In the genomic region with DNA sequence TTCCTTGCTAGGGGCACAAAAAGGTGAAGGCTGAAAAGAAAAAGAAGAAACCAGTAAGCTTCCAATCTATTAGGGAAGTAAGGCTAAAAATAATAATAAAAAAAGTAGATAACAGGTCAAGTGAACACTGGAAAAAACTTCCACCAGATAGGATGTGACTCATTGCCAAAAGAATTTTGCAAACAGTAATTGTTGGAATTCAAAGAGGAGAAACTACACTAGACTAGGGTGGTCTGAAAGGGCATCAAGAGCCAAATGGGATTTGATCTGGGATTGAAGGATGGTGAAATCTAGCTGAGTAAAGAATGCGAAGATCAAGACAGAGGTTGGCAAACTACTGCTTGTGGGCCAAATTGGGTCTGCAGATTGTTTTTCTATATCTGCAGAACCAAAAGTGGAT, we compare ENCODE assay signal across 14 cellular contexts. TPM values are rescaled to one million over a fixed set of nuclear protein-coding genes. Genes with fewer than 3 reads are reported as not detected.
DNase-seq lines count a peak whose midpoint lies in the region; ATAC-seq, FAIRE-seq and TF ChIP-seq lines count a peak whose summit lies in the region.
"Had no signal": no experiment of that assay in that cellular context is flagged by ENCODE, and none has a peak within 500 bp of the region (broad histone marks: within the 10 kb centered on the region; RNA-seq: fewer than 3 reads in every experiment).

No MANE protein-coding gene starts in this region.

- intact Hi-C loops in HepG2 (cut with micrococcal nuclease; ENCODE audit: unreplicated experiment) (no loop called here), testis (cut with DNase I; ENCODE audit: low total_unique reads) (no loop called here), lower lobe of right lung (cut with DNase I) (no loop called here)

- TF ChIP-seq RAD21 in HepG2 (CRISPR knock-in tag; IDR thresholded peaks at IDR 0.05), result no peak

- in situ Hi-C loops in ACHN (cut with HindIII; ENCODE audit: low pct_ligation_motif_present, low pct_unique_long_range_greater_than_20kb, low sequenced_read_pairs), result no loop called here
- in situ Hi-C loops in HepG2 (cut with HindIII; ENCODE audit: extremely low pct_ligation_motif_present, low pct_unique_long_range_greater_than_20kb), result no loop called here

- peaks cover 18% of the 10 kb centered on the region for H3K4me1 Mint-ChIP-seq in chondrocyte (ENCODE audit: low read depth)
- H3K4me1 Mint-ChIP-seq: activated CD4-positive, alpha-beta T cell treated with anti-CD3 and anti-CD28 coated beads, Interleukin-2, amount 10 ng/mL, durations not matched to agents 24 days and 14 days; stimulated activated memory B cell treated with anti-CD40 and anti-IgM and Interleukin-4, amounts not matched to agents 10 μg/mL and 1 μg/mL and 100 μg/mL, for 72 hours had no signal

- H3K27me3 ChIP-seq in HepG2 (ENCODE audit: control insufficient read depth in 1 of 2, insufficient read depth in 2 of 2, low read length in 2 of 2) (peaks cover 0 to 7% of the 10 kb centered on the region in 2 experiments; a peak in 3 of 5 replicates), testis (no peaks in the 10 kb centered on the region), lower lobe of right lung (ENCODE audit: low read depth) (no peaks in the 10 kb centered on the region)

- H3K27ac ChIP-seq in HepG2 (ENCODE audit: extremely low read length, insufficient read depth, low read length) (no peak overlapping the region), testis (no peak overlapping the region), lower lobe of right lung (no peak overlapping the region)

- no peaks in the 10 kb centered on the region for H3K9me3 Mint-ChIP-seq in chondrocyte (ENCODE audit: low read depth)
- H3K9me3 Mint-ChIP-seq: activated CD4-positive, alpha-beta T cell treated with anti-CD3 and anti-CD28 coated beads, Interleukin-2, amount 10 ng/mL, durations not matched to agents 24 days and 14 days; stimulated activated memory B cell treated with anti-CD40 and anti-IgM and Interleukin-4, amounts not matched to agents 10 μg/mL and 1 μg/mL and 100 μg/mL, for 72 hours had no signal

- TF ChIP-seq EP300 in HepG2 (IDR thresholded peaks at IDR 0.05; ENCODE audit: low read depth in 2 of 2, low read length in 2 of 2) (no peak), HepG2 (CRISPR knock-in tag; IDR thresholded peaks at IDR 0.05; ENCODE audit: borderline replicate concordance) (no peak)

- TF ChIP-seq POLR2A in HepG2 (IDR thresholded peaks at IDR 0.05; ENCODE audit: insufficient read depth in 1 of 2, low read depth in 2 of 2, low read length in 2 of 2) (no peak), testis (IDR thresholded peaks at IDR 0.05) (no peak)

- ATAC-seq in HepG2 (no peak), GM19023 (IDR thresholded peaks at IDR 0.05; ENCODE audit: unreplicated experiment) (no peak), lower lobe of right lung (no peak)
- ATAC-seq: stimulated activated memory B cell treated with anti-CD40 and anti-IgM and Interleukin-4, amounts not matched to agents 10 μg/mL and 1 μg/mL and 100 μg/mL, for 72 hours; T-helper 17 cell had no signal

- H3K79me2 ChIP-seq in HepG2 (ENCODE audit: insufficient read depth, low read length), result no peaks in the 10 kb centered on the region

- no peaks in the 10 kb centered on the region for H3K36me3 ChIP-seq in HepG2 (replicated peaks in 1 of 2; ENCODE audit: control insufficient read depth in 1 of 2, insufficient read depth in 2 of 2, low read length in 2 of 2)
- H3K36me3 ChIP-seq in testis (ENCODE audit: low read depth, missing control alignments), result no peaks in the 10 kb centered on the region
- no peaks in the 10 kb centered on the region for H3K36me3 ChIP-seq in lower lobe of right lung

- H3K27me3 Mint-ChIP-seq in chondrocyte (ENCODE audit: low read depth), result no peaks in the 10 kb centered on the region

- H3K4me3 Mint-ChIP-seq in chondrocyte (ENCODE audit: unreplicated experiment), result no peak overlapping the region
- H3K4me3 Mint-ChIP-seq: activated CD4-positive, alpha-beta T cell treated with anti-CD3 and anti-CD28 coated beads, Interleukin-2, amount 10 ng/mL, durations not matched to agents 24 days and 14 days; stimulated activated memory B cell treated with anti-CD40 and anti-IgM and Interleukin-4, amounts not matched to agents 10 μg/mL and 1 μg/mL and 100 μg/mL, for 72 hours; T-helper 17 cell had no signal

- H3K4me3 ChIP-seq in HepG2 (replicated peaks in 1 of 3; ENCODE audit: insufficient read depth in 1 of 3, low read depth in 2 of 3, low read length in 3 of 3) (no peak overlapping the region), testis (no peak overlapping the region), lower lobe of right lung (no peak overlapping the region)

- POLR2A ChIA-PET in HepG2 (lab: Yijun Ruan, JAX), result no interaction called here

- CTCF ChIA-PET in HepG2 (lab: Yijun Ruan, JAX; ENCODE audit: low intra/inter-chr PET ratio, low total read pairs), result no interaction called here

- FAIRE-seq in HepG2 (lab: Jason Lieb, UNC), result no peak

- H3K4me1 ChIP-seq in HepG2 (ENCODE audit: insufficient read depth, low read length) (no peaks in the 10 kb centered on the region), testis (no peaks in the 10 kb centered on the region), lower lobe of right lung (peaks cover 13% of the 10 kb centered on the region)

- H3K9me3 ChIP-seq in HepG2 (ENCODE audit: low read length), result no peaks in the 10 kb centered on the region
- H3K9me3 ChIP-seq in testis, result no peaks in the 10 kb centered on the region
- no peaks in the 10 kb centered on the region for H3K9me3 ChIP-seq in lower lobe of right lung

- H3K36me3 Mint-ChIP-seq in chondrocyte (ENCODE audit: low read depth), result no peaks in the 10 kb centered on the region
- H3K36me3 Mint-ChIP-seq: stimulated activated memory B cell treated with anti-CD40 and anti-IgM and Interleukin-4, amounts not matched to agents 10 μg/mL and 1 μg/mL and 100 μg/mL, for 72 hours had no signal

- no peak overlapping the region for H3K9ac ChIP-seq in HepG2 (ENCODE audit: insufficient read depth, low read depth, low read length)

- H3K27ac Mint-ChIP-seq in chondrocyte (ENCODE audit: unreplicated experiment), result peak overlapping the region; percentile 27
- H3K27ac Mint-ChIP-seq: activated CD4-positive, alpha-beta T cell treated with anti-CD3 and anti-CD28 coated beads, Interleukin-2, amount 10 ng/mL, durations not matched to agents 24 days and 14 days; stimulated activated memory B cell treated with anti-CD40 and anti-IgM and Interleukin-4, amounts not matched to agents 10 μg/mL and 1 μg/mL and 100 μg/mL, for 72 hours; T-helper 17 cell had no signal

- BruUV-seq in HepG2 (replicated peaks; lab: Mats Ljungman, UMichigan), result no TSS peak

- WGBS in HepG2 (ENCODE audit: low lambda C conversion rate), result 35% methylated on average over 1 of the region's 1 CpG
- 85% methylated on average over 1 of the region's 1 CpG for WGBS in testis, 2 donors

- TF ChIP-seq CTCF in chondrocyte (IDR thresholded peaks at IDR 0.05) (no peak), HepG2 (CRISPR knock-in tag; IDR thresholded peaks at IDR 0.05) (no peak), testis (IDR thresholded peaks at IDR 0.05) (no peak), lower lobe of right lung (IDR thresholded peaks at IDR 0.05) (no peak)

- DNase-seq in ACHN (peak; percentile 40), HT1080 (ENCODE audit: low read depth) (peak; percentile 78), chondrocyte (ENCODE audit: low spot score) (no peak), HepG2 (ENCODE audit: low spot score) (peak; percentile 21), testis (no peak), SIG-M5 treated with dmso at 0.1 percent for 504 hours (lab: John Stamatoyannopoulos, UW; ENCODE audit: unreplicated experiment) (no peak), lower lobe of right lung (no peak)
- DNase-seq: activated CD4-positive, alpha-beta T cell treated with anti-CD3 and anti-CD28 coated beads, Interleukin-2, amount 10 ng/mL, durations not matched to agents 24 days and 14 days; MV-4-11; stimulated activated CD4-positive, alpha-beta T cell treated with anti-CD3 and anti-CD28 coated beads, Interleukin-4, amount 100 ng/mL, for 24 hours; T-helper 17 cell had no signal

- no peak overlapping the region for H2AFZ ChIP-seq in HepG2 (ENCODE audit: low read length)

- H4K20me1 ChIP-seq in HepG2 (ENCODE audit: insufficient read depth, low read length), result no peaks in the 10 kb centered on the region

- H3K4me2 ChIP-seq in HepG2 (ENCODE audit: low read depth, low read length), result no peak overlapping the region

TF ChIP-seq in HepG2, 621 proteins besides CTCF, POLR2A, EP300 and RAD21 (continues in another document):
- no peak for TF ChIP-seq HNF4G (IDR thresholded peaks at IDR 0.05; ENCODE audit: borderline replicate concordance, low read depth, low read length)
- TF ChIP-seq HNF4G (CRISPR knock-in tag; IDR thresholded peaks at IDR 0.05; ENCODE audit: borderline replicate concordance, low read depth), result no peak

RNA-seq across cellular contexts. Expression of a gene that starts 6.0 kb away (rescaled TPM):
- 0.03 and 0.10 TPM in 2 replicates for total RNA-seq in HT1080 (2014; rRNA removed; shearing (Covaris generic))
- polyA plus RNA-seq in HT1080 (2015; cell fraction: cytosol; rRNA removed), result 0.07 and 0.12 TPM in 2 replicates
- polyA plus RNA-seq in HT1080 (2015; cell fraction: nucleus; rRNA removed), result 0.02 and 0.29 TPM in 2 replicates
- 1.6 to 4.7 TPM (median 3.5 TPM) in 3 replicates for total RNA-seq in chondrocyte
- total RNA-seq in HepG2 (2016; rRNA removed; fragmentation: Illumina TruSeq; extraction: Trizol), result not detected in 2 replicates
- not detected in 2 replicates for total RNA-seq in HepG2 (2016; cell fraction: cytosol; rRNA removed; fragmentation: Illumina TruSeq; extraction: Trizol; ENCODE audit: low read depth)
- total RNA-seq in HepG2 (2016; cell fraction: insoluble cytoplasmic fraction; rRNA removed; fragmentation: Illumina TruSeq; extraction: Trizol), result not detected in 2 replicates
- total RNA-seq in HepG2 (2016; cell fraction: membrane; rRNA removed; fragmentation: Illumina TruSeq; extraction: Trizol), result not detected in 2 replicates
- total RNA-seq in HepG2 (2016; cell fraction: nucleus; rRNA removed; fragmentation: Illumina TruSeq; extraction: Trizol), result not detected in 2 replicates
- polyA plus RNA-seq in HepG2 (2011; rRNA removed), result not detected in 2 replicates
- polyA plus RNA-seq in HepG2 (2011; cell fraction: cytosol; rRNA removed), result not detected in 2 replicates
- polyA plus RNA-seq in HepG2 (2011; cell fraction: nucleus; rRNA removed), result not detected in 2 replicates
- polyA plus RNA-seq in HepG2 (2012), result not detected in 2 replicates
- polyA plus RNA-seq in HepG2 (2016; cell fraction: cytosol; fragmentation: Illumina TruSeq; extraction: Trizol; ENCODE audit: low read depth), result not detected in 2 replicates
- not detected in 2 replicates for polyA plus RNA-seq in HepG2 (2016; cell fraction: insoluble cytoplasmic fraction; fragmentation: Illumina TruSeq; extraction: Trizol; ENCODE audit: low read depth)
- polyA plus RNA-seq in HepG2 (2016; cell fraction: membrane; fragmentation: Illumina TruSeq; extraction: Trizol; ENCODE audit: low read depth), result not detected in 2 replicates
- not detected in 2 replicates for polyA plus RNA-seq in HepG2 (2016; cell fraction: nucleus; fragmentation: Illumina TruSeq; extraction: Trizol; ENCODE audit: insufficient read depth, low read depth)
- polyA minus RNA-seq in HepG2 (2011; rRNA and poly(A)+ RNA removed; ENCODE audit: low replicate concordance), result not detected in 2 replicates
- not detected in 2 replicates for polyA minus RNA-seq in HepG2 (2011; cell fraction: cytosol; rRNA and poly(A)+ RNA removed)
- polyA minus RNA-seq in HepG2 (2011; cell fraction: nucleus; rRNA and poly(A)+ RNA removed), result not detected in 2 replicates
- under 1 TPM; 0.74 to 0.87 TPM for total RNA-seq in testis
- 0.46 TPM for polyA plus RNA-seq in testis (ENCODE audit: insufficient read depth, low read depth, low replicate concordance)
- total RNA-seq in lower lobe of right lung, result 8.8 TPM
- total RNA-seq: HT-29 had no signal

Comparison
In these comparisons a context has a peak if more than half of its experiments do, and no peak if none do; other contexts are left out.
1. DNase-seq: peak in ACHN (single experiment), HT1080 (single experiment) and HepG2 (single experiment); none in chondrocyte (single experiment), testis (single experiment), SIG-M5 treated with dmso at 0.1 percent for 504 hours (single experiment) and lower lobe of right lung (single experiment).